In genomic region chr22:26599505-26599904, GRCh38 we compare ENCODE assay signal across 26 cellular contexts. TPM values are rescaled to one million over a fixed set of nuclear protein-coding genes. Genes with fewer than 3 reads are reported as not detected.
"Had no signal": no experiment of that assay in that cellular context is flagged by ENCODE, and none has a peak within 500 bp of the region (broad histone marks: within the 10 kb centered on the region; RNA-seq: fewer than 3 reads in every experiment).

No MANE protein-coding gene starts in this region.

- H3K9me3 ChIP-seq: ascending aorta, esophagus muscularis mucosa, gastroesophageal sphincter, heart left ventricle, left ventricle myocardium inferior, mucosa of descending colon, neutrophil, pancreas, right lobe of liver, testis, upper lobe of left lung had no signal

- H3K4me3 ChIP-seq: ascending aorta, coronary artery, esophagus muscularis mucosa, gastroesophageal sphincter, heart left ventricle, left ventricle myocardium inferior, mucosa of descending colon, pancreas, right lobe of liver, smooth muscle cell, testis, upper lobe of left lung had no signal

- H3K36me3 Mint-ChIP-seq: activated naive CD4-positive, alpha-beta T cell treated with anti-CD3 and anti-CD28 coated beads, Interleukin-2, amount 50 U/mL, for 24 hours; naive B cell; stimulated activated memory B cell treated with anti-CD40 and anti-IgM and Interleukin-4, amounts not matched to agents 10 μg/mL and 1 μg/mL and 100 μg/mL, for 72 hours; WTC11 had no signal

- DNase-seq: activated CD4-positive, alpha-beta T cell treated with anti-CD3 and anti-CD28 coated beads for 36 hours; activated CD4-positive, alpha-beta T cell treated with anti-CD3 and anti-CD28 coated beads, Interleukin-2, amount 50 U/mL, for 48 hours; activated gamma-delta T cell; heart left ventricle; kidney glomerular epithelial cell; left ventricle myocardium inferior; mammary epithelial cell; mucosa of descending colon; naive B cell; pancreas; right lobe of liver; stimulated activated CD4-positive, alpha-beta T cell treated with anti-CD3 and anti-CD28 coated beads, Interleukin-4, amount 100 ng/mL, for 4 hours; testis; upper lobe of left lung had no signal

- H3K27ac ChIP-seq: ascending aorta, coronary artery, esophagus muscularis mucosa, gastroesophageal sphincter, heart left ventricle, left ventricle myocardium inferior, neutrophil, pancreas, right lobe of liver, testis, upper lobe of left lung had no signal

- H3K4me3 Mint-ChIP-seq: activated CD4-positive, alpha-beta T cell treated with anti-CD3 and anti-CD28 coated beads for 36 hours; activated naive CD4-positive, alpha-beta T cell treated with anti-CD3 and anti-CD28 coated beads, Interleukin-2, amount 50 U/mL, for 24 hours; central memory CD8-positive, alpha-beta T cell; naive B cell; stimulated activated memory B cell treated with anti-CD40 and anti-IgM and Interleukin-4, amounts not matched to agents 10 μg/mL and 1 μg/mL and 100 μg/mL, for 72 hours; T-helper 2 cell treated with Interferon-gamma antibody and Interleukin-4, amounts not matched to agents 5 μg/mL and 100 μg/mL, for 36 hours; WTC11 had no signal

- ATAC-seq: activated CD4-positive, alpha-beta T cell treated with anti-CD3 and anti-CD28 coated beads for 36 hours; gastroesophageal sphincter; heart left ventricle; mucosa of descending colon; pancreas; right lobe of liver; stimulated activated memory B cell treated with anti-CD40 and anti-IgM and Interleukin-4, amounts not matched to agents 10 μg/mL and 1 μg/mL and 100 μg/mL, for 72 hours; WTC11 had no signal

- H3K4me1 ChIP-seq: ascending aorta, esophagus muscularis mucosa, gastroesophageal sphincter, heart left ventricle, left ventricle myocardium inferior, testis, upper lobe of left lung had no signal

- H3K4me1 Mint-ChIP-seq: activated CD4-positive, alpha-beta T cell treated with anti-CD3 and anti-CD28 coated beads for 36 hours; naive B cell; stimulated activated memory B cell treated with anti-CD40 and anti-IgM and Interleukin-4, amounts not matched to agents 10 μg/mL and 1 μg/mL and 100 μg/mL, for 72 hours had no signal

- H3K36me3 ChIP-seq: ascending aorta, esophagus muscularis mucosa, gastroesophageal sphincter, heart left ventricle, left ventricle myocardium inferior, neutrophil, pancreas, right lobe of liver, upper lobe of left lung had no signal

- H3K27me3 Mint-ChIP-seq: activated CD4-positive, alpha-beta T cell treated with anti-CD3 and anti-CD28 coated beads for 36 hours; activated naive CD4-positive, alpha-beta T cell treated with anti-CD3 and anti-CD28 coated beads, Interleukin-2, amount 50 U/mL, for 24 hours; central memory CD8-positive, alpha-beta T cell; stimulated activated memory B cell treated with anti-CD40 and anti-IgM and Interleukin-4, amounts not matched to agents 10 μg/mL and 1 μg/mL and 100 μg/mL, for 72 hours had no signal

- H3K27ac Mint-ChIP-seq: activated CD4-positive, alpha-beta T cell treated with anti-CD3 and anti-CD28 coated beads for 36 hours; activated naive CD4-positive, alpha-beta T cell treated with anti-CD3 and anti-CD28 coated beads, Interleukin-2, amount 50 U/mL, for 24 hours; stimulated activated memory B cell treated with anti-CD40 and anti-IgM and Interleukin-4, amounts not matched to agents 10 μg/mL and 1 μg/mL and 100 μg/mL, for 72 hours; T-helper 2 cell treated with Interferon-gamma antibody and Interleukin-4, amounts not matched to agents 5 μg/mL and 100 μg/mL, for 36 hours; WTC11 had no signal

- H3K9me3 Mint-ChIP-seq: activated naive CD4-positive, alpha-beta T cell treated with anti-CD3 and anti-CD28 coated beads, Interleukin-2, amount 50 U/mL, for 24 hours; central memory CD8-positive, alpha-beta T cell; naive B cell; stimulated activated memory B cell treated with anti-CD40 and anti-IgM and Interleukin-4, amounts not matched to agents 10 μg/mL and 1 μg/mL and 100 μg/mL, for 72 hours; T-helper 2 cell treated with Interferon-gamma antibody and Interleukin-4, amounts not matched to agents 5 μg/mL and 100 μg/mL, for 36 hours; WTC11 had no signal

- H3K27me3 ChIP-seq: ascending aorta, heart left ventricle, neutrophil, pancreas, right lobe of liver, testis, upper lobe of left lung had no signal

RNA-seq across cellular contexts. Expression of gene CRYBB1, which starts 18.3 kb away (rescaled TPM):
- total RNA-seq: activated CD4-positive, alpha-beta T cell treated with anti-CD3 and anti-CD28 coated beads for 36 hours; mammary epithelial cell; smooth muscle cell; testis had no signal
- polyA plus RNA-seq: mammary epithelial cell, smooth muscle cell had no signal

RNA-seq across cellular contexts. Expression of gene CRYBA4, which starts 22.3 kb away (rescaled TPM):
- total RNA-seq: activated CD4-positive, alpha-beta T cell treated with anti-CD3 and anti-CD28 coated beads for 36 hours; ascending aorta; esophagus muscularis mucosa; gastroesophageal sphincter; heart left ventricle; left ventricle myocardium inferior; mammary epithelial cell; mucosa of descending colon; right lobe of liver; upper lobe of left lung had no signal
- polyA plus RNA-seq: adipose tissue, heart left ventricle, mammary epithelial cell, pancreas had no signal
